In the genomic region with DNA sequence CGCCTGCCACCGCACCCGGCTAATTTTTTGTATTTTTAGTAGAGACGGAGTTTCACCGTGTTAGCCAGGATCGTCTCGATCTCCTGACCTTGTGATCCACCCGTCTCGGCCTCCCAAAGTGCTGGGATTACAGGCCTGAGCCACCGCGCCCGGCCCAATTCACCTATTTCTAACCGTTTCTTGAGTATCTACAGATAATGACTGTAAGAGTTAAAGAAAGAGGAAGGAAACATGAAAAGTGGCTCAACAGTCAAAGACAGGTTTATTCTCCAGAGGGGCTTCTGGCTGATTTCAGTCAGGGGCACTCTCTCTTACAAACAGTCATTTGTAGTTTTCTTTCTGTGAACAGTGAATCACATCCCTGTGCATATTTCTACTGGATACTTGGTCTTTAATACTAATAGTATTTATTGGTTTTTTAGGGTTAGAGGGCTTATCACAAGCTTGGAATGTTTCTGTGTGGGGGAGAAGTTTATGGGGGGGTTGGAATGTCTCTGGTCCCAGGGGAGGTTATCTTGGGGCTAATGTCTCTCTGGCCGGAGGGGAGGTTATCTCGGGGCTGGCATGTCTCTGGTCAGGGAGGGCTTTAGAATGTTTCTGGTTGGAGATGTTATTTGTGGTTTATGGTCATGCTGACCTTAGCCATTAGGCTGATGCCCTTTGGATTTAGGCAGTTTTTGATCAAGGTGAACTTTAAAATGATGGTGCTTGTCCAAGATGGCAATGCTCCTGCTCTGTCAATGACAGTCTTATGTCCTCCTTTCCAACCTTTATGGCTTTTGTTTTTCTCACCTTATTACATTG, we compare ENCODE assay signal across 9 cellular contexts. TPM values are rescaled to one million over a fixed set of nuclear protein-coding genes. Genes with fewer than 3 reads are reported as not detected.
A peak's percentile ranks its signal among the peaks of the same experiment; 100 is the strongest.
DNase-seq lines count a peak whose midpoint lies in the region; TF ChIP-seq lines count a peak whose summit lies in the region.
"Not testable (repeated sequence)": the region's sequence is repeated elsewhere in the genome, so short reads cannot be mapped to it uniquely, and the experiment has no call there.
"Had no signal": no experiment of that assay in that cellular context is flagged by ENCODE, and none has a peak within 500 bp of the region (broad histone marks: within the 10 kb centered on the region; RNA-seq: fewer than 3 reads in every experiment).

No MANE protein-coding gene starts in this region.

- H3K36me3 Mint-ChIP-seq in activated naive CD4-positive, alpha-beta T cell treated with anti-CD3 and anti-CD28 coated beads, Interleukin-2, amount 10 ng/mL, durations not matched to agents 7 days and 5 days = not testable (repeated sequence)

- H3K9me3 ChIP-seq in SK-N-SH, neutrophil: not testable (repeated sequence)

- DNase-seq in LHCN-M2 (ENCODE audit: low read depth) (peak; percentile 67), dermis blood vessel endothelial cell (peak; percentile 52), iris pigment epithelial cell (ENCODE audit: low read depth) (peak; percentile 63)
- DNase-seq in SK-N-SH; activated naive CD4-positive, alpha-beta T cell treated with anti-CD3 and anti-CD28 coated beads, Interleukin-2, amount 10 ng/mL, durations not matched to agents 7 days and 5 days: not testable (repeated sequence)

- H3K4me1 ChIP-seq in SK-N-SH (ENCODE audit: control insufficient read depth in 1 of 2, insufficient read depth in 2 of 2, low read depth in 1 of 2, low read length in 1 of 2) (peaks cover 0 to 22% of the 10 kb centered on the region in 2 experiments; a peak in 2 of 4 replicates), neutrophil (ENCODE audit: control insufficient read depth in 1 of 2, insufficient read depth in 1 of 2, low read depth in 1 of 2, low read length in 1 of 2) (peaks cover 58 to 66% of the 10 kb centered on the region in 2 experiments)

- not testable (repeated sequence) for TF ChIP-seq CTCF in C4-2B (conservative IDR thresholded peaks at IDR 0.05); SK-N-SH (IDR thresholded peaks at IDR 0.05); neutrophil (IDR thresholded peaks at IDR 0.05)

- TF ChIP-seq RAD21 in SK-N-SH (IDR thresholded peaks at IDR 0.05; ENCODE audit: low read length) = not testable (repeated sequence)

- not testable (repeated sequence) for H4K20me1 ChIP-seq in SK-N-SH (ENCODE audit: insufficient read depth)

- not testable (repeated sequence) for H3K9me3 Mint-ChIP-seq in activated naive CD4-positive, alpha-beta T cell treated with anti-CD3 and anti-CD28 coated beads, Interleukin-2, amount 10 ng/mL, durations not matched to agents 7 days and 5 days

- peak overlapping the region; percentile 68 for H3K4me2 ChIP-seq in SK-N-SH

- H3K4me3 Mint-ChIP-seq in activated naive CD4-positive, alpha-beta T cell treated with anti-CD3 and anti-CD28 coated beads, Interleukin-2, amount 10 ng/mL, durations not matched to agents 7 days and 5 days = not testable (repeated sequence)

- H3K79me2 ChIP-seq in SK-N-SH (ENCODE audit: insufficient read depth) = not testable (repeated sequence)

- H3K27ac ChIP-seq in C4-2B = peak overlapping the region; percentile 100
- H3K27ac ChIP-seq in SK-N-SH (ENCODE audit: low read depth in 2 of 2, low read length in 1 of 2) = peak overlapping the region; percentile 53 to 99; a peak in 3 of 4 replicates
- H3K27ac ChIP-seq in neutrophil = peak overlapping the region; percentile 96
- peak overlapping the region; percentile 56 for H3K27ac ChIP-seq in temporal lobe (ENCODE audit: low read depth, low read length)

- not testable (repeated sequence) for H3K36me3 ChIP-seq in SK-N-SH (replicated peaks in 1 of 2; ENCODE audit: control insufficient read depth in 1 of 2, insufficient read depth in 2 of 2, low read length in 1 of 2); neutrophil

- not testable (repeated sequence) for H3K4me3 ChIP-seq in SK-N-SH (ENCODE audit: low read depth in 2 of 2, low read length in 1 of 2)
- peak overlapping the region; percentile 28 to 44 for H3K4me3 ChIP-seq in neutrophil (ENCODE audit: low read depth in 1 of 2, low read length in 1 of 2)

- peaks cover 36% of the 10 kb centered on the region for H3K4me1 Mint-ChIP-seq in activated naive CD4-positive, alpha-beta T cell treated with anti-CD3 and anti-CD28 coated beads, Interleukin-2, amount 10 ng/mL, durations not matched to agents 7 days and 5 days

- peak in 1 of 2 experiments; percentile 73; a peak in 2 of 4 replicates for TF ChIP-seq EP300 in SK-N-SH (IDR thresholded peaks at IDR 0.05; ENCODE audit: borderline replicate concordance in 1 of 2, low read depth in 1 of 2, low read length in 1 of 2)

- H3K9ac ChIP-seq in SK-N-SH = peak overlapping the region; percentile 65

- H3K27me3 ChIP-seq in SK-N-SH (ENCODE audit: insufficient read depth); neutrophil: not testable (repeated sequence)

- peaks cover 33% of the 10 kb centered on the region for H3K27me3 Mint-ChIP-seq in activated naive CD4-positive, alpha-beta T cell treated with anti-CD3 and anti-CD28 coated beads, Interleukin-2, amount 10 ng/mL, durations not matched to agents 7 days and 5 days

- peaks cover 41% of the 10 kb centered on the region for H3F3A ChIP-seq in SK-N-SH (replicated peaks; ENCODE audit: insufficient read depth)

- peak overlapping the region; percentile 20 for H2AFZ ChIP-seq in SK-N-SH (ENCODE audit: low read depth)

- POLR2A ChIA-PET in SK-N-SH (lab: Yijun Ruan, JAX) = not testable (repeated sequence)

- peak overlapping the region; percentile 90 for H3K27ac Mint-ChIP-seq in activated naive CD4-positive, alpha-beta T cell treated with anti-CD3 and anti-CD28 coated beads, Interleukin-2, amount 10 ng/mL, durations not matched to agents 7 days and 5 days

- CTCF ChIA-PET in SK-N-SH (lab: Yijun Ruan, JAX) = interaction anchor here (1.0 kb wide), 1 partner anchor 8 kb away, joined by 3 read pairs; no protein-coding TSS in a partner anchor
- CTCF ChIA-PET in activated naive CD4-positive, alpha-beta T cell treated with anti-CD3 and anti-CD28 coated beads, Interleukin-2, amount 10 ng/mL, durations not matched to agents 7 days and 5 days (lab: Charles Lee) = interaction anchor here (0.6 to 1.7 kb wide), 5 partner anchors 9 to 180 kb away, joined by 3 to 5 read pairs (median 3); no protein-coding TSS in a partner anchor

- H3K9me2 ChIP-seq in SK-N-SH = not testable (repeated sequence)

- WGBS in SK-N-SH (ENCODE audit: low lambda C conversion rate) = 79% methylated on average over 15 of the region's 15 CpGs

TF ChIP-seq in SK-N-SH, 30 proteins besides CTCF, POLR2A, EP300 and RAD21:
- TF ChIP-seq TCF12 (IDR thresholded peaks at IDR 0.05) (peak; percentile 38), TEAD4 (IDR thresholded peaks at IDR 0.05; ENCODE audit: borderline replicate concordance, insufficient read depth) (peak; percentile 51; the same call in 1 of the 2 replicates), RXRA (IDR thresholded peaks at IDR 0.05; ENCODE audit: borderline replicate concordance, low read depth) (peak; percentile 75), JUND (IDR thresholded peaks at IDR 0.05) (0 out of 2 replicates have a peak, but pooled peaks have one; percentile 3)

RNA-seq across cellular contexts. Expression of gene SUSD2, which starts 25.4 kb away (rescaled TPM):
- total RNA-seq in LHCN-M2 (2014; rRNA removed) = 0.23 and 0.26 TPM in 2 replicates
- 0.04 TPM for polyA plus RNA-seq in LHCN-M2 (2012)
- 0.76 and 0.82 TPM in 2 replicates for polyA plus RNA-seq in SK-N-SH (2012; rRNA removed)
- polyA plus RNA-seq in SK-N-SH (2012; cell fraction: cytosol; rRNA removed) = 0.18 and 0.26 TPM in 2 replicates
- polyA plus RNA-seq in SK-N-SH (2012; cell fraction: nucleus; rRNA removed) = 1.7 and 2.2 TPM in 2 replicates
- total RNA-seq in dermis blood vessel endothelial cell = 0.34 and 0.60 TPM in 2 replicates
- total RNA-seq in temporal lobe = 0.25 TPM

RNA-seq across cellular contexts. Expression of gene GGT5, which starts 38.2 kb away (rescaled TPM):
- 28.0 and 39.4 TPM in 2 replicates for total RNA-seq in LHCN-M2 (2014; rRNA removed)
- 30.2 TPM for polyA plus RNA-seq in LHCN-M2 (2012)
- polyA plus RNA-seq in SK-N-SH (2012; rRNA removed) = 3.3 and 4.6 TPM in 2 replicates
- polyA plus RNA-seq in SK-N-SH (2012; cell fraction: cytosol; rRNA removed) = 1.2 and 2.7 TPM in 2 replicates
- 6.3 and 7.6 TPM in 2 replicates for polyA plus RNA-seq in SK-N-SH (2012; cell fraction: nucleus; rRNA removed)
- total RNA-seq in dermis blood vessel endothelial cell = 4.9 and 27.8 TPM in 2 replicates
- 2.0 TPM for total RNA-seq in temporal lobe
- polyA plus RNA-seq: naive thymus-derived CD8-positive, alpha-beta T cell had no signal
